Comparison of ENCODE assay signal across 9 cellular contexts in the genomic region with DNA sequence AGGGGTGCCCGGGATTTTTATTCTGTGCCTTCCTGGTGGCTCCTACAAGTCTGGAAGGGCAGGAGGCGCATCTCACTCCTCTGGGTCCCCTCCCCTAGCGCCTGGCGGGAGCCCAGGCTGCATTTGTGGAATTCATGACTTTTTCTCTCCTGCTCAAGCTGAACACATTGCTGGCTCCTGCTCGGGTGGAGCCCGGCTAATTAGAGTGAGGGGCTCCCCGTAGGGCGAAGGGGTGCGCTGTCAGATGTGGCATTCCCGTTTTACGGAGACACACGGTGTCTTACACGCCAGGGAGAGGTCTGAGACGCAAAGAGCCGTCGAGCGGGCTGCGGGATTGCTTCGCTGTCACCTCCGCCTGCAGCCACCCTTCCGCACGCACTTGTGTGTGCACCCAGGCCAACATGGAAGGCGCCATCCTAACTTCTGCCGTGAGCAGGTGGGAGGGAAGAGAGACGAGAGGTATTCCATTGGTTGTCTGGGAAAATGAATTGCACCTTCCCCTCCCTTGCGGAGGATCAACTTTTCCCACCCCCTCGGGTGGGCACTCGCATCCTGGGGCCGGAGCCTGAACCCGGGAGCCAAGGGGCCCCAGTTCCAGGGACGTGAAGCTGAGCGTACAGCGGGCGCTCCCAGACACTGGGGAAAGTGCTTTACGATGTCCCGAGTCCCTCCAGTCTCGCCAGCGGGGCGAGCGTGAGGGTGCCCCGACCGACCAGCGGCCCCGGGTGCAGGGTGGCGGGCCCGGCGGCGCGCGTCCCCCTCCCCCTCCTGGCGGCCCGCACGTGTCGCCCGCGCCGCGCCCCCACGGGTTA. TPM values are rescaled to one million over a fixed set of nuclear protein-coding genes. Genes with fewer than 3 reads are reported as not detected.
A peak's percentile ranks its signal among the peaks of the same experiment; 100 is the strongest.
DNase-seq lines count a peak whose midpoint lies in the region; ATAC-seq and TF ChIP-seq lines count a peak whose summit lies in the region.
"Had no signal": no experiment of that assay in that cellular context is flagged by ENCODE, and none has a peak within 500 bp of the region (broad histone marks: within the 10 kb centered on the region; RNA-seq: fewer than 3 reads in every experiment).

No MANE protein-coding gene starts in this region.

- CTCF ChIA-PET in mammary epithelial cell (lab: Charles Lee; ENCODE audit: low non-redundant PET), result no interaction called here

- dilution Hi-C loops in mammary epithelial cell (cut with HindIII; ENCODE audit: low sequenced_read_pairs), result no loop called here

- no peak overlapping the region for H3K27ac ChIP-seq in HUES6 (ENCODE audit: low read depth, low read length)
- H3K27ac ChIP-seq in mammary epithelial cell (ENCODE audit: insufficient read depth, low read depth, low read length), result no peak overlapping the region

- H3K9ac ChIP-seq in HUES6 (ENCODE audit: low read length) (no peak overlapping the region), mammary epithelial cell (ENCODE audit: insufficient read depth, low read length) (no peak overlapping the region)

- ATAC-seq in GM21723 (IDR thresholded peaks at IDR 0.05; ENCODE audit: unreplicated experiment) (no peak), GM19035 (IDR thresholded peaks at IDR 0.05; ENCODE audit: unreplicated experiment) (no peak), HG02588 (IDR thresholded peaks at IDR 0.05; ENCODE audit: unreplicated experiment) (no peak)

- H4K20me1 ChIP-seq in mammary epithelial cell (ENCODE audit: insufficient read depth, low read length), result no peaks in the 10 kb centered on the region

- H3K4me2 ChIP-seq in mammary epithelial cell (ENCODE audit: insufficient read depth, low read depth, low read length), result peak overlapping the region; percentile 9

- DNase-seq in GM06990 (ENCODE audit: extremely low read depth, insufficient read length) (no peak), mammary epithelial cell (no peak)
- no peak for DNase-seq in stimulated activated CD4-positive, alpha-beta T cell treated with anti-CD3 and anti-CD28 coated beads, Interleukin-2, amount 100 ng/mL, for 48 hours
- DNase-seq: NCI-H524 treated with DMSO at 0.1 percent for 48 hours had no signal

- no peaks in the 10 kb centered on the region for H3K79me2 ChIP-seq in mammary epithelial cell (ENCODE audit: insufficient read depth, low read length)

- H3K4me3 ChIP-seq in GM06990 (replicated peaks; ENCODE audit: low read depth, low read length) (peak overlapping the region; percentile 53), HUES6 (ENCODE audit: low read depth, low read length) (peak overlapping the region; percentile 63), mammary epithelial cell (replicated peaks in 1 of 3; ENCODE audit: insufficient read depth in 1 of 3, low read depth in 2 of 3, low read length in 3 of 3) (no peak overlapping the region), neuron (ENCODE audit: low read length) (peak overlapping the region; percentile 50)

- 47% methylated on average over 34 of the region's 59 CpGs for WGBS in mammary epithelial cell (ENCODE audit: low coverage, missing lambda C conversion rate)

- in situ Hi-C loops in mammary epithelial cell (cut with MboI; ENCODE audit: low sequenced_read_pairs in 2 of 2), result no loop called here

- no peak for TF ChIP-seq CTCF in GM06990 (IDR thresholded peaks at IDR 0.05; ENCODE audit: insufficient read depth, low read length, poor library complexity, severe bottlenecking)
- no peak for TF ChIP-seq CTCF in mammary epithelial cell (conservative IDR thresholded peaks at IDR 0.05 in 1 of 2, IDR thresholded peaks at IDR 0.05 in 1 of 2; ENCODE audit: extremely low read depth in 1 of 2, insufficient read depth in 1 of 2, low read depth in 1 of 2, low read length in 2 of 2)

- H3K27me3 ChIP-seq in GM06990 (replicated peaks; ENCODE audit: control insufficient read depth, insufficient read depth, low read length) (no peaks in the 10 kb centered on the region), HUES6 (ENCODE audit: control insufficient read depth, insufficient read depth, low read length) (peaks cover 81% of the 10 kb centered on the region), mammary epithelial cell (ENCODE audit: insufficient read depth, low read length) (peaks cover 41% of the 10 kb centered on the region), neuron (ENCODE audit: insufficient read depth, low read length) (peaks cover 12% of the 10 kb centered on the region)

- H3K4me1 ChIP-seq in HUES6 (ENCODE audit: control insufficient read depth, insufficient read depth, low read length), result no peaks in the 10 kb centered on the region
- H3K4me1 ChIP-seq in mammary epithelial cell (ENCODE audit: insufficient read depth, low read length), result peaks cover 4% of the 10 kb centered on the region
- H3K4me1 ChIP-seq in neuron (ENCODE audit: insufficient read depth, low read length), result peaks cover 21% of the 10 kb centered on the region

- BruUV-seq in mammary epithelial cell (replicated peaks; lab: Mats Ljungman, UMichigan), result no TSS peak

- intact Hi-C loops in mammary epithelial cell (cut with micrococcal nuclease), result no loop called here

- H2AFZ ChIP-seq in mammary epithelial cell (ENCODE audit: low read depth, low read length) (no peak overlapping the region), neuron (ENCODE audit: low read depth, low read length) (no peak overlapping the region)

- H3K36me3 ChIP-seq in GM06990 (ENCODE audit: control insufficient read depth, insufficient read depth, low read length) (no peaks in the 10 kb centered on the region), HUES6 (ENCODE audit: control insufficient read depth, insufficient read depth, low read length) (no peaks in the 10 kb centered on the region), mammary epithelial cell (ENCODE audit: insufficient read depth, low read length) (no peaks in the 10 kb centered on the region), neuron (ENCODE audit: insufficient read depth, low read length) (no peaks in the 10 kb centered on the region)

- H3K9me3 ChIP-seq in HUES6 (ENCODE audit: control insufficient read depth, insufficient read depth, low read depth, low read length), result 0 out of 2 replicates have a peak, but pooled peaks cover 3% of the 10 kb centered on the region
- H3K9me3 ChIP-seq in mammary epithelial cell (replicated peaks; ENCODE audit: insufficient read depth, low read length), result no peaks in the 10 kb centered on the region
- H3K9me3 ChIP-seq in neuron (ENCODE audit: low read length), result peaks cover 2% of the 10 kb centered on the region

RNA-seq across cellular contexts. Expression of gene IKZF1, which starts 1.2 kb away (rescaled TPM):
- not detected for total RNA-seq in mammary epithelial cell
- polyA plus RNA-seq in mammary epithelial cell, result 0.01 TPM
- not detected for polyA minus RNA-seq in mammary epithelial cell

Comparison
In these comparisons a context has a peak if more than half of its experiments do, and no peak if none do; other contexts are left out.
1. H3K4me3 ChIP-seq: peak in GM06990 (single experiment), HUES6 (single experiment) and neuron (single experiment); none in mammary epithelial cell (0 of 3).